Comparison of ENCODE assay signal across 1 cellular context in the genomic region with DNA sequence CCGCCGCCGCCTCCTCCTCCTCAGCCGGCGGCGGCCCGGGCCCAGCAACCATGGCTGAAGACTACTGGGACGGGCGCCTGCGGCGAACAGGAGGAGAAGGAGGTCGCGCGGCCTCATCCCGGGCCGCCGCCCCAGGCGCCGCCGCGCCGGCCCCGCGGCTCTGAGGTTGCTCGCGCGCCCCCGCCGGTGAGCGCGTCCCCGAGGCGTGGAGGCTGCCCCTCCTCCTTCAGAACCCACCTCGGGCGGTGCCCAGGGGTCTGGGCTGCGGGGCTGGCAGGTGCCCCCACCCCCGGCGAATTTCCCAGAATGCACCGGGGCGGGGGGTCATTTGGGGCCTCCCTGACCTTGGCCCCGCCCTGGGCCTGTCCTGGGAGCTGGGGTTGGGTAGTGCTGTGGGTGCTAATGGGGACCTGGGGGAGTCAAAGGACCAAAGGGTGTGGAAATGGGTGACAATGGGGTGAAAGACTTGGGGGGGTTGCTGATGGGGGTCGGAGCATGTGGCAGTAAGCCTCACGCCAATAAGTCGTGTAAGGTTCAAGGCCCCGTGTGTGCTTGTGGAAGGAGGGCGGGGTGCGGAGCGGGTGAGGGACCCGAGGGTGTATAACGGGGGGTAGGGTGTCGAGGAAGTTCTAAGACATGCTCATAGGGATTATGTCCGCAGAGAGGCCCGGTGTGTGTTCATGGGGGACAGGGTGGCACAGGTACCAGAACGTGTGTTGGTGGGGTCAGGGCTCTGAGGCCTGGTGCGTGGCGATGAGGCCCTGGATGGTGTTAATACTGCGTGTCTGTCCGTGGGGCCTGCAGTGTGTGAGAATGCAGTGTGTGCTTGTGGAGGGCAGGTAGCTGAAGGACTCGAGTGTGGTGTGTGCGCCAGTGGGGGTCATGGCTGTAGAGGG.
TF ChIP-seq lines count a peak whose summit lies in the region.

No MANE protein-coding gene starts in this region.

TF ChIP-seq in HEK293, 187 proteins besides CTCF, POLR2A, EP300 and RAD21 (continued from another document and continues in another):
- TF ChIP-seq, protein P1, sequence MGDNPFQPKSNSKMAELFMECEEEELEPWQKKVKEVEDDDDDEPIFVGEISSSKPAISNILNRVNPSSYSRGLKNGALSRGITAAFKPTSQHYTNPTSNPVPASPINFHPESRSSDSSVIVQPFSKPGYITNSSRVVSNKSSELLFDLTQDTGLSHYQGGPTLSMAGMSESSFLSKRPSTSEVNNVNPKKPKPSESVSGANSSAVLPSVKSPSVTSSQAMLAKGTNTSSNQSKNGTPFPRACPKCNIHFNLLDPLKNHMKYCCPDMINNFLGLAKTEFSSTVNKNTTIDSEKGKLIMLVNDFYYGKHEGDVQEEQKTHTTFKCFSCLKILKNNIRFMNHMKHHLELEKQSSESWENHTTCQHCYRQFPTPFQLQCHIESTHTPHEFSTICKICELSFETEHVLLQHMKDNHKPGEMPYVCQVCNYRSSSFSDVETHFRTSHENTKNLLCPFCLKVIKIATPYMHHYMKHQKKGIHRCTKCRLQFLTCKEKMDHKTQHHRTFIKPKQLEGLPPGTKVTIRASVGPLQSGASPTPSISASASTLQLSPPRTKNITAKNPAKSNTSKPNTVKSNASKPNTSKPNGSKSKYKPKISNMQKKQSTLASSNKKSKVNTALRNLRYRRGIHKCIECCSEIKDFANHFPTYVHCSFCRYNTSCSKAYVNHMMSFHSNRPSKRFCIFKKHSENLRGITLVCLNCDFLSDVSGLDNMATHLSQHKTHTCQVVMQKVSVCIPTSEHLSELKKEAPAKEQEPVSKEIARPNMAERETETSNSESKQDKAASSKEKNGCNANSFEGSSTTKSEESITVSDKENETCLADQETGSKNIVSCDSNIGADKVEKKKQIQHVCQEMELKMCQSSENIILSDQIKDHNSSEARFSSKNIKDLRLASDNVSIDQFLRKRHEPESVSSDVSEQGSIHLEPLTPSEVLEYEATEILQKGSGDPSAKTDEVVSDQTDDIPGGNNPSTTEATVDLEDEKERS (tag by site-specific recombination; IDR thresholded peaks at IDR 0.05), result no peak
- TF ChIP-seq ZNF175 (tag by site-specific recombination; IDR thresholded peaks at IDR 0.05), result no peak
- TF ChIP-seq GLI4 (tag by site-specific recombination; IDR thresholded peaks at IDR 0.05), result no peak
- TF ChIP-seq ZNF132 (tag by site-specific recombination; IDR thresholded peaks at IDR 0.05; ENCODE audit: borderline replicate concordance), result no peak
- no peak for TF ChIP-seq ZNF24 (tag by site-specific recombination; IDR thresholded peaks at IDR 0.05)
- peak; percentile 23; the same call in 1 of the 2 replicates for TF ChIP-seq ZNF623 (tag by site-specific recombination; IDR thresholded peaks at IDR 0.05)
- 0 out of 2 replicates have a peak, but pooled peaks have one; percentile 9 for TF ChIP-seq REST (tag by site-specific recombination; IDR thresholded peaks at IDR 0.05)
- TF ChIP-seq ZNF560 (tag by site-specific recombination; IDR thresholded peaks at IDR 0.05; ENCODE audit: borderline replicate concordance), result no peak
- TF ChIP-seq, protein P2, sequence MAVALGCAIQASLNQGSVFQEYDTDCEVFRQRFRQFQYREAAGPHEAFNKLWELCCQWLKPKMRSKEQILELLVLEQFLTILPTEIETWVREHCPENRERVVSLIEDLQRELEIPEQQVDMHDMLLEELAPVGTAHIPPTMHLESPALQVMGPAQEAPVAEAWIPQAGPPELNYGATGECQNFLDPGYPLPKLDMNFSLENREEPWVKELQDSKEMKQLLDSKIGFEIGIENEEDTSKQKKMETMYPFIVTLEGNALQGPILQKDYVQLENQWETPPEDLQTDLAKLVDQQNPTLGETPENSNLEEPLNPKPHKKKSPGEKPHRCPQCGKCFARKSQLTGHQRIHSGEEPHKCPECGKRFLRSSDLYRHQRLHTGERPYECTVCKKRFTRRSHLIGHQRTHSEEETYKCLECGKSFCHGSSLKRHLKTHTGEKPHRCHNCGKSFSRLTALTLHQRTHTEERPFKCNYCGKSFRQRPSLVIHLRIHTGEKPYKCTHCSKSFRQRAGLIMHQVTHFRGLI (tag by site-specific recombination; IDR thresholded peaks at IDR 0.05), result no peak; the same call in 1 of the 2 replicates
- TF ChIP-seq, protein P3, sequence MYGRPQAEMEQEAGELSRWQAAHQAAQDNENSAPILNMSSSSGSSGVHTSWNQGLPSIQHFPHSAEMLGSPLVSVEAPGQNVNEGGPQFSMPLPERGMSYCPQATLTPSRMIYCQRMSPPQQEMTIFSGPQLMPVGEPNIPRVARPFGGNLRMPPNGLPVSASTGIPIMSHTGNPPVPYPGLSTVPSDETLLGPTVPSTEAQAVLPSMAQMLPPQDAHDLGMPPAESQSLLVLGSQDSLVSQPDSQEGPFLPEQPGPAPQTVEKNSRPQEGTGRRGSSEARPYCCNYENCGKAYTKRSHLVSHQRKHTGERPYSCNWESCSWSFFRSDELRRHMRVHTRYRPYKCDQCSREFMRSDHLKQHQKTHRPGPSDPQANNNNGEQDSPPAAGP (tag by site-specific recombination; IDR thresholded peaks at IDR 0.05), result peak; percentile 62; the same call in 1 of the 2 replicates
- TF ChIP-seq ZNF776 (tag by site-specific recombination; IDR thresholded peaks at IDR 0.05; ENCODE audit: borderline replicate concordance), result no peak
- TF ChIP-seq, protein P4, sequence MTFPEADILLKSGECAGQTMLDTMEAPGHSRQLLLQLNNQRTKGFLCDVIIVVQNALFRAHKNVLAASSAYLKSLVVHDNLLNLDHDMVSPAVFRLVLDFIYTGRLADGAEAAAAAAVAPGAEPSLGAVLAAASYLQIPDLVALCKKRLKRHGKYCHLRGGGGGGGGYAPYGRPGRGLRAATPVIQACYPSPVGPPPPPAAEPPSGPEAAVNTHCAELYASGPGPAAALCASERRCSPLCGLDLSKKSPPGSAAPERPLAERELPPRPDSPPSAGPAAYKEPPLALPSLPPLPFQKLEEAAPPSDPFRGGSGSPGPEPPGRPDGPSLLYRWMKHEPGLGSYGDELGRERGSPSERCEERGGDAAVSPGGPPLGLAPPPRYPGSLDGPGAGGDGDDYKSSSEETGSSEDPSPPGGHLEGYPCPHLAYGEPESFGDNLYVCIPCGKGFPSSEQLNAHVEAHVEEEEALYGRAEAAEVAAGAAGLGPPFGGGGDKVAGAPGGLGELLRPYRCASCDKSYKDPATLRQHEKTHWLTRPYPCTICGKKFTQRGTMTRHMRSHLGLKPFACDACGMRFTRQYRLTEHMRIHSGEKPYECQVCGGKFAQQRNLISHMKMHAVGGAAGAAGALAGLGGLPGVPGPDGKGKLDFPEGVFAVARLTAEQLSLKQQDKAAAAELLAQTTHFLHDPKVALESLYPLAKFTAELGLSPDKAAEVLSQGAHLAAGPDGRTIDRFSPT (tag by site-specific recombination; IDR thresholded peaks at IDR 0.05), result peak; percentile 53; the same call in 1 of the 2 replicates
- no peak for TF ChIP-seq ZNF571 (tag by site-specific recombination; IDR thresholded peaks at IDR 0.05)
- TF ChIP-seq ZXDB (tag by site-specific recombination; IDR thresholded peaks at IDR 0.05), result no peak; the same call in none of the 2 replicates
- TF ChIP-seq, protein P5, sequence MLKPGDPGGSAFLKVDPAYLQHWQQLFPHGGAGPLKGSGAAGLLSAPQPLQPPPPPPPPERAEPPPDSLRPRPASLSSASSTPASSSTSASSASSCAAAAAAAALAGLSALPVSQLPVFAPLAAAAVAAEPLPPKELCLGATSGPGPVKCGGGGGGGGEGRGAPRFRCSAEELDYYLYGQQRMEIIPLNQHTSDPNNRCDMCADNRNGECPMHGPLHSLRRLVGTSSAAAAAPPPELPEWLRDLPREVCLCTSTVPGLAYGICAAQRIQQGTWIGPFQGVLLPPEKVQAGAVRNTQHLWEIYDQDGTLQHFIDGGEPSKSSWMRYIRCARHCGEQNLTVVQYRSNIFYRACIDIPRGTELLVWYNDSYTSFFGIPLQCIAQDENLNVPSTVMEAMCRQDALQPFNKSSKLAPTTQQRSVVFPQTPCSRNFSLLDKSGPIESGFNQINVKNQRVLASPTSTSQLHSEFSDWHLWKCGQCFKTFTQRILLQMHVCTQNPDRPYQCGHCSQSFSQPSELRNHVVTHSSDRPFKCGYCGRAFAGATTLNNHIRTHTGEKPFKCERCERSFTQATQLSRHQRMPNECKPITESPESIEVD (tag by site-specific recombination; IDR thresholded peaks at IDR 0.05), result no peak
- TF ChIP-seq ZNF416 (tag by site-specific recombination; IDR thresholded peaks at IDR 0.05), result no peak
- no peak for TF ChIP-seq ZNF324 (tag by site-specific recombination; IDR thresholded peaks at IDR 0.05)
- no peak for TF ChIP-seq ZNF626 (tag by site-specific recombination; IDR thresholded peaks at IDR 0.05)
- no peak for TF ChIP-seq ZNF768 (tag by site-specific recombination; IDR thresholded peaks at IDR 0.05)
- TF ChIP-seq SP3 (tag by site-specific recombination; IDR thresholded peaks at IDR 0.05), result peak; percentile 67
- no peak for TF ChIP-seq ZNF654 (tag by site-specific recombination; IDR thresholded peaks at IDR 0.05; ENCODE audit: low read depth)
- TF ChIP-seq ZBTB26 (tag by site-specific recombination; optimal IDR thresholded peaks at IDR 0.05), result peak; percentile 33
- no peak for TF ChIP-seq ZNF521 (tag by site-specific recombination; IDR thresholded peaks at IDR 0.05)
- no peak for TF ChIP-seq ZNF133 (tag by site-specific recombination; IDR thresholded peaks at IDR 0.05)
- 0 out of 2 replicates have a peak, but pooled peaks have one; percentile 32 for TF ChIP-seq BCL11B (tag by site-specific recombination; IDR thresholded peaks at IDR 0.05; ENCODE audit: low read depth)
- TF ChIP-seq, protein P6, sequence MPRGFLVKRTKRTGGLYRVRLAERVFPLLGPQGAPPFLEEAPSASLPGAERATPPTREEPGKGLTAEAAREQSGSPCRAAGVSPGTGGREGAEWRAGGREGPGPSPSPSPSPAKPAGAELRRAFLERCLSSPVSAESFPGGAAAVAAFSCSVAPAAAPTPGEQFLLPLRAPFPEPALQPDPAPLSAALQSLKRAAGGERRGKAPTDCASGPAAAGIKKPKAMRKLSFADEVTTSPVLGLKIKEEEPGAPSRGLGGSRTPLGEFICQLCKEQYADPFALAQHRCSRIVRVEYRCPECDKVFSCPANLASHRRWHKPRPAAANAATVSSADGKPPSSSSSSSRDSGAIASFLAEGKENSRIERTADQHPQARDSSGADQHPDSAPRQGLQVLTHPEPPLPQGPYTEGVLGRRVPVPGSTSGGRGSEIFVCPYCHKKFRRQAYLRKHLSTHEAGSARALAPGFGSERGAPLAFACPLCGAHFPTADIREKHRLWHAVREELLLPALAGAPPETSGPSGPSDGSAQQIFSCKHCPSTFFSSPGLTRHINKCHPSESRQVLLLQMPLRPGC (tag by site-specific recombination; IDR thresholded peaks at IDR 0.05), result no peak
- TF ChIP-seq ZFP69B (tag by site-specific recombination; IDR thresholded peaks at IDR 0.05), result no peak
- TF ChIP-seq REPIN1 (tag by site-specific recombination; IDR thresholded peaks at IDR 0.05; ENCODE audit: low read depth), result no peak
- peak; percentile 92 for TF ChIP-seq ZNF76 (tag by site-specific recombination; IDR thresholded peaks at IDR 0.05; ENCODE audit: borderline replicate concordance, low read depth)
- peak; percentile 16; the same call in 1 of the 2 replicates for TF ChIP-seq KLF9 (tag by site-specific recombination; IDR thresholded peaks at IDR 0.05; ENCODE audit: low read depth)
- TF ChIP-seq ZNF157 (tag by site-specific recombination; IDR thresholded peaks at IDR 0.05), result no peak
- TF ChIP-seq, protein P7, sequence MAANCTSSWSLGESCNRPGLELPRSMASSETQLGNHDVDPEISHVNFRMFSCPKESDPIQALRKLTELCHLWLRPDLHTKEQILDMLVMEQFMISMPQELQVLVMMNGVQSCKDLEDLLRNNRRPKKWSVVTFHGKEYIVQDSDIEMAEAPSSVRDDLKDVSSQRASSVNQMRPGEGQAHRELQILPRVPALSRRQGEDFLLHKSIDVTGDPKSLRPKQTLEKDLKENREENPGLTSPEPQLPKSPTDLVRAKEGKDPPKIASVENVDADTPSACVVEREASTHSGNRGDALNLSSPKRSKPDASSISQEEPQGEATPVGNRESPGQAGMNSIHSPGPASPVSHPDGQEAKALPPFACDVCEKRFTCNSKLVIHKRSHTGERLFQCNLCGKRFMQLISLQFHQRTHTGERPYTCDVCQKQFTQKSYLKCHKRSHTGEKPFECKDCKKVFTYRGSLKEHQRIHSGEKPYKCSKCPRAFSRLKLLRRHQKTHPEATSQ (tag by site-specific recombination; IDR thresholded peaks at IDR 0.05), result no peak
- TF ChIP-seq GFI1B (tag by site-specific recombination; IDR thresholded peaks at IDR 0.05), result no peak
- TF ChIP-seq ZNF544 (tag by site-specific recombination; IDR thresholded peaks at IDR 0.05), result no peak
- no peak for TF ChIP-seq ZFP3 (tag by site-specific recombination; IDR thresholded peaks at IDR 0.05; ENCODE audit: low read depth)
- TF ChIP-seq KLF7 (tag by site-specific recombination; IDR thresholded peaks at IDR 0.05; ENCODE audit: borderline replicate concordance), result peak; percentile 61; the same call in 1 of the 2 replicates
- TF ChIP-seq ZNF221 (tag by site-specific recombination; IDR thresholded peaks at IDR 0.05; ENCODE audit: borderline replicate concordance), result no peak
